In genomic region chr1:41497056-41497440, GRCh38 we compare ENCODE assay signal across 11 cellular contexts. TPM values are rescaled to one million over a fixed set of nuclear protein-coding genes. Genes with fewer than 3 reads are reported as not detected.
A peak's percentile ranks its signal among the peaks of the same experiment; 100 is the strongest.
DNase-seq lines count a peak whose midpoint lies in the region; ATAC-seq, FAIRE-seq and TF ChIP-seq lines count a peak whose summit lies in the region.
"Had no signal": no experiment of that assay in that cellular context is flagged by ENCODE, and none has a peak within 500 bp of the region (broad histone marks: within the 10 kb centered on the region; RNA-seq: fewer than 3 reads in every experiment).

No MANE protein-coding gene starts in this region.

- TF ChIP-seq POLR2A in body of pancreas (IDR thresholded peaks at IDR 0.05) (no peak), HepG2 (IDR thresholded peaks at IDR 0.05; ENCODE audit: insufficient read depth in 1 of 2, low read depth in 2 of 2, low read length in 2 of 2) (no peak)

- no peak overlapping the region for H3K27ac Mint-ChIP-seq in activated naive CD4-positive, alpha-beta T cell treated with anti-CD3 and anti-CD28 coated beads, Interleukin-2, amount 10 ng/mL, durations not matched to agents 7 days and 5 days
- H3K27ac Mint-ChIP-seq: naive thymus-derived CD4-positive, alpha-beta T cell had no signal

- no TSS peak for BruUV-seq in HepG2 (replicated peaks; lab: Mats Ljungman, UMichigan)

- H3K4me2 ChIP-seq in HepG2 (ENCODE audit: low read depth, low read length), result no peak overlapping the region

- no peak overlapping the region for H3K9ac ChIP-seq in HepG2 (ENCODE audit: insufficient read depth, low read depth, low read length)

- H3K4me3 ChIP-seq in body of pancreas (no peak overlapping the region), HepG2 (replicated peaks in 1 of 3; ENCODE audit: insufficient read depth in 1 of 3, low read depth in 2 of 3, low read length in 3 of 3) (no peak overlapping the region), tibial artery (no peak overlapping the region)

- 87 to 100% methylated on average over 2 to 13 of the region's 13 CpGs for WGBS in body of pancreas, 2 donors
- no CpG with 5 or more reads among the region's 13 CpGs for WGBS in HepG2 (ENCODE audit: low lambda C conversion rate)

- no peaks in the 10 kb centered on the region for H3K9me3 ChIP-seq in body of pancreas
- H3K9me3 ChIP-seq in HepG2 (ENCODE audit: low read length), result no peaks in the 10 kb centered on the region
- no peaks in the 10 kb centered on the region for H3K9me3 ChIP-seq in tibial artery

- H3K27me3 Mint-ChIP-seq in activated naive CD4-positive, alpha-beta T cell treated with anti-CD3 and anti-CD28 coated beads, Interleukin-2, amount 10 ng/mL, durations not matched to agents 7 days and 5 days, result peaks cover 50% of the 10 kb centered on the region

- no peak overlapping the region for H3K4me3 Mint-ChIP-seq in activated naive CD4-positive, alpha-beta T cell treated with anti-CD3 and anti-CD28 coated beads, Interleukin-2, amount 10 ng/mL, durations not matched to agents 7 days and 5 days

- ATAC-seq in body of pancreas, result no peak
- no peak for ATAC-seq in HepG2
- ATAC-seq: naive thymus-derived CD4-positive, alpha-beta T cell had no signal

- no peaks in the 10 kb centered on the region for H4K20me1 ChIP-seq in HepG2 (ENCODE audit: insufficient read depth, low read length)

- in situ Hi-C loops in HepG2 (cut with HindIII; ENCODE audit: extremely low pct_ligation_motif_present, low pct_unique_long_range_greater_than_20kb), result no loop called here

- POLR2A ChIA-PET in HepG2 (lab: Yijun Ruan, JAX), result no interaction called here

- CTCF ChIA-PET in HepG2 (lab: Yijun Ruan, JAX; ENCODE audit: low intra/inter-chr PET ratio, low total read pairs), result no interaction called here
- CTCF ChIA-PET in activated naive CD4-positive, alpha-beta T cell treated with anti-CD3 and anti-CD28 coated beads, Interleukin-2, amount 10 ng/mL, durations not matched to agents 7 days and 5 days (lab: Charles Lee), result no interaction called here

- DNase-seq in NCI-H2029 treated with DMSO at 0.1 percent for 48 hours (lab: John Stamatoyannopoulos, UW) (peak; percentile 82), body of pancreas (peak in 1 of 4 donors; percentile 38), HepG2 (ENCODE audit: low spot score) (no peak), tibial artery (no peak), GM19240 (ENCODE audit: insufficient read length, low spot score) (no peak), KG1 (lab: John Stamatoyannopoulos, UW) (no peak)
- DNase-seq in activated naive CD4-positive, alpha-beta T cell treated with anti-CD3 and anti-CD28 coated beads, Interleukin-2, amount 10 ng/mL, durations not matched to agents 7 days and 5 days, result no peak
- DNase-seq: activated CD4-positive, CD25-positive, alpha-beta regulatory T cell; naive thymus-derived CD4-positive, alpha-beta T cell; NCI-H748 treated with DMSO at 0.1 percent for 48 hours had no signal

- H3K9me3 Mint-ChIP-seq in activated naive CD4-positive, alpha-beta T cell treated with anti-CD3 and anti-CD28 coated beads, Interleukin-2, amount 10 ng/mL, durations not matched to agents 7 days and 5 days, result no peaks in the 10 kb centered on the region
- H3K9me3 Mint-ChIP-seq: naive thymus-derived CD4-positive, alpha-beta T cell had no signal

- H3K27ac ChIP-seq in body of pancreas, result peak overlapping the region in 3 of 4 donors; percentile 69 to 86 (median 75)
- H3K27ac ChIP-seq in HepG2 (ENCODE audit: extremely low read length, insufficient read depth, low read length), result no peak overlapping the region
- H3K27ac ChIP-seq in tibial artery, result peak overlapping the region; percentile 96 to 97

- no peaks in the 10 kb centered on the region for H3K27me3 ChIP-seq in body of pancreas
- H3K27me3 ChIP-seq in HepG2 (ENCODE audit: control insufficient read depth in 1 of 2, insufficient read depth in 2 of 2, low read length in 2 of 2), result peaks cover 0 to 7% of the 10 kb centered on the region in 2 experiments; a peak in 2 of 5 replicates
- H3K27me3 ChIP-seq in tibial artery, result no peaks in the 10 kb centered on the region

- H3K4me1 ChIP-seq in body of pancreas (peaks cover 71% of the 10 kb centered on the region), HepG2 (ENCODE audit: insufficient read depth, low read length) (no peaks in the 10 kb centered on the region), tibial artery (peaks cover 5 to 69% (median 63%) of the 10 kb centered on the region in 4 donors)

- H3K79me2 ChIP-seq in HepG2 (ENCODE audit: insufficient read depth, low read length), result no peaks in the 10 kb centered on the region

- H3K36me3 ChIP-seq in body of pancreas (replicated peaks in 1 of 2; ENCODE audit: insufficient read depth in 1 of 2, low read depth in 2 of 2), result no peaks in the 10 kb centered on the region
- H3K36me3 ChIP-seq in HepG2 (replicated peaks in 1 of 2; ENCODE audit: control insufficient read depth in 1 of 2, insufficient read depth in 2 of 2, low read length in 2 of 2), result no peaks in the 10 kb centered on the region
- no peaks in the 10 kb centered on the region for H3K36me3 ChIP-seq in tibial artery

- no peak for TF ChIP-seq CTCF in body of pancreas (IDR thresholded peaks at IDR 0.05)
- TF ChIP-seq CTCF in HepG2 (CRISPR knock-in tag; IDR thresholded peaks at IDR 0.05), result no peak
- no peak for TF ChIP-seq CTCF in tibial artery (IDR thresholded peaks at IDR 0.05)

- TF ChIP-seq RAD21 in HepG2 (CRISPR knock-in tag; IDR thresholded peaks at IDR 0.05), result no peak

- no peak for FAIRE-seq in HepG2 (lab: Jason Lieb, UNC)

- H3K36me3 Mint-ChIP-seq in activated naive CD4-positive, alpha-beta T cell treated with anti-CD3 and anti-CD28 coated beads, Interleukin-2, amount 10 ng/mL, durations not matched to agents 7 days and 5 days, result no peaks in the 10 kb centered on the region
- H3K36me3 Mint-ChIP-seq: naive thymus-derived CD4-positive, alpha-beta T cell had no signal

- intact Hi-C loops in body of pancreas (cut with DNase I), result no loop called here
- intact Hi-C loops in HepG2 (cut with micrococcal nuclease; ENCODE audit: unreplicated experiment), result no loop called here
- intact Hi-C loops in tibial artery (cut with DNase I; ENCODE audit: low total_unique reads), result no loop called here

- H2AFZ ChIP-seq in HepG2 (ENCODE audit: low read length), result no peak overlapping the region

- H3K4me1 Mint-ChIP-seq in activated naive CD4-positive, alpha-beta T cell treated with anti-CD3 and anti-CD28 coated beads, Interleukin-2, amount 10 ng/mL, durations not matched to agents 7 days and 5 days, result peaks cover 7% of the 10 kb centered on the region

- TF ChIP-seq EP300 in HepG2 (IDR thresholded peaks at IDR 0.05; ENCODE audit: low read depth in 2 of 2, low read length in 2 of 2), result no peak
- TF ChIP-seq EP300 in HepG2 (CRISPR knock-in tag; IDR thresholded peaks at IDR 0.05; ENCODE audit: borderline replicate concordance), result no peak

TF ChIP-seq in HepG2, 621 proteins besides CTCF, POLR2A, EP300 and RAD21:
- TF ChIP-seq ZNF883 (CRISPR knock-in tag; IDR thresholded peaks at IDR 0.05; ENCODE audit: not compliant biosample characterization) (no peak), ZNF740 (CRISPR knock-in tag; IDR thresholded peaks at IDR 0.05) (no peak), ZFAT (CRISPR knock-in tag; conservative IDR thresholded peaks at IDR 0.05) (no peak), ATF7 (IDR thresholded peaks at IDR 0.05) (peak; percentile 93), ATF7 (CRISPR knock-in tag; IDR thresholded peaks at IDR 0.05) (no peak), CREB1 (IDR thresholded peaks at IDR 0.05) (peak; percentile 89), CREB1 (CRISPR knock-in tag; IDR thresholded peaks at IDR 0.05) (no peak)

RNA-seq across cellular contexts. Expression of gene EDN2, which starts 12.6 kb away (rescaled TPM):
- total RNA-seq in body of pancreas (1 to 10 TPM; 3.6 TPM), HepG2 (2016; rRNA removed; fragmentation: Illumina TruSeq; extraction: Trizol) (not detected in 2 replicates)
- not detected in 2 replicates for total RNA-seq in HepG2 (2016; cell fraction: cytosol; rRNA removed; fragmentation: Illumina TruSeq; extraction: Trizol; ENCODE audit: low read depth)
- total RNA-seq in HepG2 (2016; cell fraction: insoluble cytoplasmic fraction; rRNA removed; fragmentation: Illumina TruSeq; extraction: Trizol), result not detected in 2 replicates
- not detected in 2 replicates for total RNA-seq in HepG2 (2016; cell fraction: membrane; rRNA removed; fragmentation: Illumina TruSeq; extraction: Trizol)
- total RNA-seq in HepG2 (2016; cell fraction: nucleus; rRNA removed; fragmentation: Illumina TruSeq; extraction: Trizol), result not detected in 2 replicates
- not detected in 2 replicates for polyA plus RNA-seq in HepG2 (2011; rRNA removed)
- not detected in 2 replicates for polyA plus RNA-seq in HepG2 (2011; cell fraction: cytosol; rRNA removed)
- polyA plus RNA-seq in HepG2 (2011; cell fraction: nucleus; rRNA removed), result not detected in 2 replicates
- polyA plus RNA-seq in HepG2 (2012), result not detected in 2 replicates
- polyA plus RNA-seq in HepG2 (2016; cell fraction: cytosol; fragmentation: Illumina TruSeq; extraction: Trizol; ENCODE audit: low read depth), result not detected in 2 replicates
- not detected in 2 replicates for polyA plus RNA-seq in HepG2 (2016; cell fraction: insoluble cytoplasmic fraction; fragmentation: Illumina TruSeq; extraction: Trizol; ENCODE audit: low read depth)
- not detected in 2 replicates for polyA plus RNA-seq in HepG2 (2016; cell fraction: membrane; fragmentation: Illumina TruSeq; extraction: Trizol; ENCODE audit: low read depth)
- not detected in 2 replicates for polyA plus RNA-seq in HepG2 (2016; cell fraction: nucleus; fragmentation: Illumina TruSeq; extraction: Trizol; ENCODE audit: insufficient read depth, low read depth)
- 1.1 TPM in 1 of 2 replicates, not detected in the other for polyA minus RNA-seq in HepG2 (2011; rRNA and poly(A)+ RNA removed; ENCODE audit: low replicate concordance)
- not detected in 2 replicates for polyA minus RNA-seq in HepG2 (2011; cell fraction: cytosol; rRNA and poly(A)+ RNA removed)
- not detected in 2 replicates for polyA minus RNA-seq in HepG2 (2011; cell fraction: nucleus; rRNA and poly(A)+ RNA removed)
- total RNA-seq: LHCN-M2; naive thymus-derived CD4-positive, alpha-beta T cell had no signal
- polyA plus RNA-seq: naive thymus-derived CD4-positive, alpha-beta T cell had no signal
